Comparison of ENCODE assay signal across 8 cellular contexts in the genomic region with DNA sequence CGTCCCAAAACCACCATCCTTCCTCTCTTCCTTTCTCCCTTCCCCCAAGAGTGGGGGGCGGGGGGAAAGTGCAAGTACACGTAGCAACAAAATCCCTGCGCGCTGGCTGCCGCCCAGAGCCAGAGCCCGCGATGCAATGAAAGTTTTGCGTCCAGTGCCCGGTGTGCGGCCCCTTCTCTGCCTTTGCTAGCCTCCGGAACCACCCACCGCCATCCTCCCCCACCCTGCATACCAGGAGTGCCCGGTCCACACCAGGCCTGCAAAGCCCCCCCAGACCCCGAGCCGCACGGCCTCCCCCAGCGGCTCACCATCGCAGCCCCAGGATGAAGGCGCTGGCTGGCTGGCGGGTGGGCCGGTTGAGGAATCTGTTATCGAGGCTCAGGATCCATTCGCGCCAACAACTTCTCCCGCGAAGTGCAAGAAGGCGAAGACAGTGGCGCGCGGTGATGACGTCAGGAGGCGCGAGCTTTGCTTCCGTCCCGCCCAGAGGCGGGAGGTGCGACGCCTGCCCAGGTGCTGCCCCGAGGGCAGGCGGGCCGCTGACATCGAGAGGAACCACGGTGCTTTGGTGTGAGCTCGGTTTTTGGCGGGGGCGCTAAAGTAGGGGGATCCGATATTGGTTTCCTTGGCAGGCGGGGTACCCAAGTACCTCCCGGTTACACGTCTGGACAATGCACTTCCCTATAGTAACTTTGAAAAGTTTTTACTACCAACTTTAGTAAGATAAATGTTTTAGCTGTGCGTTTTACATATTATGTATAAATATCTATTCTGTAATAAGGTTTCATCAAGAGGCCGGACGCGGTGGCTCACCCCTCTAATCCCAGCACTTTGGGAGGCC. TPM values are rescaled to one million over a fixed set of nuclear protein-coding genes. Genes with fewer than 3 reads are reported as not detected.
DNase-seq lines count a peak whose midpoint lies in the region; ATAC-seq and TF ChIP-seq lines count a peak whose summit lies in the region.

A gene with protein sequence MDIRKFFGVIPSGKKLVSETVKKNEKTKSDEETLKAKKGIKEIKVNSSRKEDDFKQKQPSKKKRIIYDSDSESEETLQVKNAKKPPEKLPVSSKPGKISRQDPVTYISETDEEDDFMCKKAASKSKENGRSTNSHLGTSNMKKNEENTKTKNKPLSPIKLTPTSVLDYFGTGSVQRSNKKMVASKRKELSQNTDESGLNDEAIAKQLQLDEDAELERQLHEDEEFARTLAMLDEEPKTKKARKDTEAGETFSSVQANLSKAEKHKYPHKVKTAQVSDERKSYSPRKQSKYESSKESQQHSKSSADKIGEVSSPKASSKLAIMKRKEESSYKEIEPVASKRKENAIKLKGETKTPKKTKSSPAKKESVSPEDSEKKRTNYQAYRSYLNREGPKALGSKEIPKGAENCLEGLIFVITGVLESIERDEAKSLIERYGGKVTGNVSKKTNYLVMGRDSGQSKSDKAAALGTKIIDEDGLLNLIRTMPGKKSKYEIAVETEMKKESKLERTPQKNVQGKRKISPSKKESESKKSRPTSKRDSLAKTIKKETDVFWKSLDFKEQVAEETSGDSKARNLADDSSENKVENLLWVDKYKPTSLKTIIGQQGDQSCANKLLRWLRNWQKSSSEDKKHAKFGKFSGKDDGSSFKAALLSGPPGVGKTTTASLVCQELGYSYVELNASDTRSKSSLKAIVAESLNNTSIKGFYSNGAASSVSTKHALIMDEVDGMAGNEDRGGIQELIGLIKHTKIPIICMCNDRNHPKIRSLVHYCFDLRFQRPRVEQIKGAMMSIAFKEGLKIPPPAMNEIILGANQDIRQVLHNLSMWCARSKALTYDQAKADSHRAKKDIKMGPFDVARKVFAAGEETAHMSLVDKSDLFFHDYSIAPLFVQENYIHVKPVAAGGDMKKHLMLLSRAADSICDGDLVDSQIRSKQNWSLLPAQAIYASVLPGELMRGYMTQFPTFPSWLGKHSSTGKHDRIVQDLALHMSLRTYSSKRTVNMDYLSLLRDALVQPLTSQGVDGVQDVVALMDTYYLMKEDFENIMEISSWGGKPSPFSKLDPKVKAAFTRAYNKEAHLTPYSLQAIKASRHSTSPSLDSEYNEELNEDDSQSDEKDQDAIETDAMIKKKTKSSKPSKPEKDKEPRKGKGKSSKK (minus strand): TSS at position 432 of the 841 bp plus-strand sequence. CDS start 121 bp downstream, at position 311.

- H3K9me3 ChIP-seq in Karpas-422 (ENCODE audit: low read length), result no peaks in the 10 kb centered on the region

- no peaks in the 10 kb centered on the region for H3K9me2 ChIP-seq in Karpas-422 (replicated peaks; ENCODE audit: insufficient read depth, low read length)

- H3K27ac Mint-ChIP-seq in activated T-helper 17 cell treated with anti-CD3 and anti-CD28 coated beads, Interleukin-2, amount 50 U/mL, for 72 hours, result peak within 1 kb of the TSS; percentile 96
- H3K27ac Mint-ChIP-seq in natural killer cell, result peak within 1 kb of the TSS; percentile 89 to 97

- peak within 1 kb of the TSS; percentile 89 for H3K4me2 ChIP-seq in Karpas-422 (ENCODE audit: low read depth, low read length, poor library complexity, severe bottlenecking)

- no peaks in the 10 kb centered on the region for H3K27me3 ChIP-seq in Karpas-422 (ENCODE audit: low read length)

- peaks cover 50% of the 10 kb centered on the region for H3K79me2 ChIP-seq in Karpas-422 (ENCODE audit: low read length)

- peak within 1 kb of the TSS; percentile 57 for H2AFZ ChIP-seq in Karpas-422 (ENCODE audit: low read length)

- peaks cover 48% of the 10 kb centered on the region for H3K36me3 Mint-ChIP-seq in activated T-helper 17 cell treated with anti-CD3 and anti-CD28 coated beads, Interleukin-2, amount 50 U/mL, for 72 hours (ENCODE audit: low read depth)
- H3K36me3 Mint-ChIP-seq in natural killer cell, result no peaks in the 10 kb centered on the region

- no peaks in the 10 kb centered on the region; the same call in 1 of the 2 replicates for H4K20me1 ChIP-seq in Karpas-422 (ENCODE audit: insufficient read depth, low read depth, low read length)

- peak; percentile 71 for ATAC-seq in GM21717 (IDR thresholded peaks at IDR 0.05; ENCODE audit: unreplicated experiment)
- peak; percentile 91 for ATAC-seq in activated T-helper 17 cell treated with anti-CD3 and anti-CD28 coated beads, Interleukin-2, amount 50 U/mL, for 72 hours (replicated peaks)
- ATAC-seq in natural killer cell, result peak; percentile 95 to 98 (median 97)

- H3K4me3 ChIP-seq in Karpas-422 (ENCODE audit: low read length), result peak within 1 kb of the TSS; percentile 91

- H3K9me3 Mint-ChIP-seq in activated T-helper 17 cell treated with anti-CD3 and anti-CD28 coated beads, Interleukin-2, amount 50 U/mL, for 72 hours, result no peaks in the 10 kb centered on the region
- no peaks in the 10 kb centered on the region for H3K9me3 Mint-ChIP-seq in natural killer cell

- no peaks in the 10 kb centered on the region for H3K27me3 Mint-ChIP-seq in activated T-helper 17 cell treated with anti-CD3 and anti-CD28 coated beads, Interleukin-2, amount 50 U/mL, for 72 hours
- no peaks in the 10 kb centered on the region for H3K27me3 Mint-ChIP-seq in natural killer cell (ENCODE audit: low read depth in 2 of 2)

- H3K4me1 Mint-ChIP-seq in activated T-helper 17 cell treated with anti-CD3 and anti-CD28 coated beads, Interleukin-2, amount 50 U/mL, for 72 hours, result peaks cover 21% of the 10 kb centered on the region
- peaks cover 27 to 38% of the 10 kb centered on the region in 2 donors for H3K4me1 Mint-ChIP-seq in natural killer cell

- DNase-seq in DMS 273 treated with DMSO at 0.1 percent for 48 hours (lab: John Stamatoyannopoulos, UW), result peak; percentile 36
- peak; percentile 98 for DNase-seq in Karpas-422
- peak; percentile 82 for DNase-seq in RWPE1 (ENCODE audit: low spot score)
- DNase-seq in fibroblast of peridontal ligament (ENCODE audit: extremely low read depth), result peak; percentile 88
- DNase-seq in natural killer cell, result peak; percentile 94
- peak; percentile 83 to 92 (median 88) for DNase-seq in stimulated activated naive CD4-positive, alpha-beta T cell (lab: John Stamatoyannopoulos, UW)

- CTCF ChIA-PET in RWPE1 (lab: Yijun Ruan, JAX), result interaction anchor here (0.7 kb wide), 1 partner anchor 96 kb away, joined by 3 read pairs; no protein-coding TSS in a partner anchor

- peak within 1 kb of the TSS; percentile 54 for H3K27ac ChIP-seq in Karpas-422 (ENCODE audit: low read length)
- peak within 1 kb of the TSS; percentile 85 for H3K27ac ChIP-seq in RWPE1

- H3K4me1 ChIP-seq in Karpas-422 (ENCODE audit: low read length), result peaks cover 40% of the 10 kb centered on the region

- POLR2A ChIA-PET in RWPE1 (lab: Yijun Ruan, JAX; ENCODE audit: low non-redundant PET), result no interaction called here

- peak within 1 kb of the TSS; percentile 97 for H3K4me3 Mint-ChIP-seq in activated T-helper 17 cell treated with anti-CD3 and anti-CD28 coated beads, Interleukin-2, amount 50 U/mL, for 72 hours
- peak within 1 kb of the TSS; percentile 93 for H3K4me3 Mint-ChIP-seq in natural killer cell

- no peak for TF ChIP-seq CTCF in RWPE1 (conservative IDR thresholded peaks at IDR 0.05; ENCODE audit: low read depth)
- no peak for TF ChIP-seq CTCF in natural killer cell (IDR thresholded peaks at IDR 0.05)

- H3K9ac ChIP-seq in Karpas-422 (ENCODE audit: low read length), result peak within 1 kb of the TSS; percentile 86

- intact Hi-C loops in natural killer cell (cut with micrococcal nuclease), result loop anchor here (1.0 to 5.0 kb wide), 3 partner anchors 13 to 184 kb away; a partner anchor contains a TSS

- peaks cover 13% of the 10 kb centered on the region; the same call in 1 of the 2 replicates for H3K36me3 ChIP-seq in Karpas-422 (ENCODE audit: insufficient read depth, low read length)

RNA-seq across cellular contexts. Expression of the gene that starts here (rescaled TPM):
- 41.1 and 64.0 TPM in 2 replicates for total RNA-seq in Karpas-422 (2014; rRNA removed; shearing (Covaris generic); ENCODE audit: low replicate concordance)
- total RNA-seq in activated T-helper 17 cell treated with anti-CD3 and anti-CD28 coated beads, Interleukin-2, amount 50 U/mL, for 72 hours, result 10 to 100 TPM; 79.0 to 86.3 TPM
- 100 to 1,000 TPM in 1 of 3 donors, 10 to 100 TPM in 2; 74.6 to 103 (median 84.7) TPM for total RNA-seq in natural killer cell

Comparison
In these comparisons a context has a peak if more than half of its experiments do, and no peak if none do; other contexts are left out.
1. Peak in every context shown above with its lines: DNase-seq, ATAC-seq, H3K4me3 ChIP-seq and H3K27ac ChIP-seq.
2. DNase-seq: peak in every context shown above with its lines; median percentile 98 in Karpas-422; 94 in natural killer cell; 88 in stimulated activated naive CD4-positive, alpha-beta T cell; 88 in fibroblast of peridontal ligament; 82 in RWPE1; 36 in DMS 273 treated with DMSO at 0.1 percent for 48 hours.